Comparison of ENCODE assay signal across 37 cellular contexts in genomic region chr3:43253294-43253693, GRCh38.
"Had no signal": no experiment of that assay in that cellular context is flagged by ENCODE, and none has a peak within 500 bp of the region (broad histone marks: within the 10 kb centered on the region; RNA-seq: fewer than 3 reads in every experiment).

No MANE protein-coding gene starts in this region.

- ATAC-seq: activated CD8-positive, alpha-beta T cell treated with anti-CD3 and anti-CD28 coated beads for 36 hours; activated naive CD4-positive, alpha-beta T cell treated with anti-CD3 and anti-CD28 coated beads, Interleukin-2, amount 50 U/mL, for 72 hours; activated T-cell treated with anti-CD3 and anti-CD28 coated beads, Interleukin-2, amount 50 U/mL, for 4 hours; activated T-cell treated with anti-CD3 and anti-CD28 coated beads, Interleukin-2, amount 50 U/mL, for 72 hours; activated T-helper 17 cell treated with anti-CD3 and anti-CD28 coated beads, Interleukin-2, amount 50 U/mL, for 72 hours; body of pancreas had no signal

- H3K36me3 ChIP-seq: adrenal gland, brain microvascular endothelial cell, breast epithelium had no signal

- H3K27ac ChIP-seq: adrenal gland, body of pancreas, brain microvascular endothelial cell, breast epithelium, VCaP had no signal

- H3K4me3 ChIP-seq: adrenal gland, body of pancreas, breast epithelium had no signal

- DNase-seq: activated B cell treated with CpG ODN at 0.5 μM for 24 hours; activated CD4-positive, alpha-beta memory T cell treated with anti-CD3 and anti-CD28 coated beads for 36 hours; activated CD4-positive, alpha-beta T cell treated with anti-CD3 and anti-CD28 coated beads for 4 hours; activated CD4-positive, alpha-beta T cell treated with anti-CD3 and anti-CD28 coated beads, Interleukin-2, amount 10 ng/mL, durations not matched to agents 24 days and 14 days; activated CD4-positive, alpha-beta T cell treated with anti-CD3 and anti-CD28 coated beads, Interleukin-2, amount 50 U/mL, for 1 hour; activated CD4-positive, alpha-beta T cell treated with anti-CD3 and anti-CD28 coated beads, Interleukin-2, amount 50 U/mL, for 4 hours; activated CD4-positive, CD25-positive, alpha-beta regulatory T cell treated with anti-CD3 and anti-CD28 coated beads, Interleukin-2, amount 50 U/mL, for 72 hours; activated CD8-positive, alpha-beta memory T cell treated with anti-CD3 and anti-CD28 coated beads, Interleukin-2, amount 50 U/mL, for 4 hours; activated CD8-positive, alpha-beta T cell treated with anti-CD3 and anti-CD28 coated beads for 36 hours; activated effector memory CD4-positive, alpha-beta T cell treated with anti-CD3 and anti-CD28 coated beads, Interleukin-2, amount 50 U/mL, for 16 hours; activated gamma-delta T cell treated with Interleukin-2 at 50 U/mL for 16 hours; activated naive CD4-positive, alpha-beta T cell; activated naive CD4-positive, alpha-beta T cell treated with anti-CD3 and anti-CD28 coated beads for 36 hours; activated naive CD4-positive, alpha-beta T cell treated with anti-CD3 and anti-CD28 coated beads, Interleukin-2, amount 50 U/mL, for 16 hours; activated naive CD8-positive, alpha-beta T cell treated with anti-CD3 and anti-CD28 coated beads for 36 hours; activated T-cell treated with anti-CD3 and anti-CD28 coated beads for 4 hours; activated T-cell treated with anti-CD3 and anti-CD28 coated beads, Interleukin-2, amount 50 U/mL, for 1 hour; activated T-cell treated with anti-CD3 and anti-CD28 coated beads, Interleukin-2, amount 50 U/mL, for 4 hours; activated T-cell treated with anti-CD3 and anti-CD28 coated beads, Interleukin-2, amount 50 U/mL, for 72 hours; adrenal gland; amniotic stem cell; aorta; body of pancreas; brain microvascular endothelial cell; central memory CD4-positive, alpha-beta T cell; T-helper 1 cell; T-helper 2 cell; T-helper 9 cell had no signal

- H3K36me3 Mint-ChIP-seq: activated CD4-positive, alpha-beta memory T cell treated with anti-CD3 and anti-CD28 coated beads for 36 hours; activated naive CD4-positive, alpha-beta T cell treated with anti-CD3 and anti-CD28 coated beads, Interleukin-2, amount 50 U/mL, for 72 hours; activated naive CD8-positive, alpha-beta T cell treated with anti-CD3 and anti-CD28 coated beads for 36 hours had no signal

- H3K9me3 ChIP-seq: adrenal gland, body of pancreas, breast epithelium had no signal

- H3K4me1 ChIP-seq: adrenal gland, body of pancreas, breast epithelium had no signal

- H3K27me3 Mint-ChIP-seq: activated CD4-positive, alpha-beta memory T cell treated with anti-CD3 and anti-CD28 coated beads for 36 hours; activated CD8-positive, alpha-beta T cell treated with anti-CD3 and anti-CD28 coated beads for 36 hours; activated naive CD8-positive, alpha-beta T cell treated with anti-CD3 and anti-CD28 coated beads for 36 hours had no signal

- H3K27me3 ChIP-seq: adrenal gland, body of pancreas, brain microvascular endothelial cell, breast epithelium had no signal

- H3K27ac Mint-ChIP-seq: activated B cell treated with CpG ODN at 0.5 μM for 24 hours; activated CD4-positive, alpha-beta memory T cell treated with anti-CD3 and anti-CD28 coated beads for 36 hours; activated CD4-positive, alpha-beta T cell treated with anti-CD3 and anti-CD28 coated beads, Interleukin-2, amount 10 ng/mL, durations not matched to agents 24 days and 14 days; activated CD8-positive, alpha-beta T cell treated with anti-CD3 and anti-CD28 coated beads for 36 hours; activated naive CD4-positive, alpha-beta T cell treated with anti-CD3 and anti-CD28 coated beads for 36 hours; activated naive CD4-positive, alpha-beta T cell treated with anti-CD3 and anti-CD28 coated beads, Interleukin-2, amount 50 U/mL, for 72 hours; activated naive CD8-positive, alpha-beta T cell treated with anti-CD3 and anti-CD28 coated beads for 36 hours; activated T-cell treated with anti-CD3 and anti-CD28 coated beads, Interleukin-2, amount 50 U/mL, for 72 hours; activated T-helper 1 cell treated with anti-CD3 and anti-CD28 coated beads, Interleukin-12 subunit alpha, Interleukin-12 subunit beta, Interleukin-2, Interleukin-4 antibody, amounts not matched to agents 30 ng/mL and 10 ng/mL and 1 ng/mL, durations not matched to agents 14 hours and 24 hours and 36 hours; activated T-helper 17 cell treated with anti-CD3 and anti-CD28 coated beads, Interleukin-2, amount 50 U/mL, for 72 hours; T-helper 1 cell treated with Interleukin-12 subunit alpha and Interleukin-12 subunit beta and Interleukin-4 antibody, amounts not matched to agents 30 μg/mL and 1 μg/mL, for 36 hours; T-helper 2 cell treated with Interferon-gamma antibody and Interleukin-4, amounts not matched to agents 5 μg/mL and 100 μg/mL, for 36 hours had no signal

- H3K4me3 Mint-ChIP-seq: activated B cell treated with CpG ODN at 0.5 μM for 24 hours; activated CD4-positive, alpha-beta memory T cell treated with anti-CD3 and anti-CD28 coated beads for 36 hours; activated CD4-positive, alpha-beta T cell treated with anti-CD3 and anti-CD28 coated beads, Interleukin-2, amount 10 ng/mL, durations not matched to agents 24 days and 14 days; activated CD8-positive, alpha-beta T cell treated with anti-CD3 and anti-CD28 coated beads for 36 hours; activated naive CD4-positive, alpha-beta T cell treated with anti-CD3 and anti-CD28 coated beads for 36 hours; activated naive CD8-positive, alpha-beta T cell treated with anti-CD3 and anti-CD28 coated beads for 36 hours; activated T-cell treated with anti-CD3 and anti-CD28 coated beads, Interleukin-2, amount 50 U/mL, for 4 hours; activated T-cell treated with anti-CD3 and anti-CD28 coated beads, Interleukin-2, amount 50 U/mL, for 72 hours; activated T-helper 1 cell treated with anti-CD3 and anti-CD28 coated beads, Interleukin-12 subunit alpha, Interleukin-12 subunit beta, Interleukin-2, Interleukin-4 antibody, amounts not matched to agents 30 ng/mL and 10 ng/mL and 1 ng/mL, durations not matched to agents 14 hours and 24 hours and 36 hours; activated T-helper 17 cell treated with anti-CD3 and anti-CD28 coated beads, Interleukin-2, amount 50 U/mL, for 72 hours; T-helper 1 cell treated with Interleukin-12 subunit alpha and Interleukin-12 subunit beta and Interleukin-4 antibody, amounts not matched to agents 30 μg/mL and 1 μg/mL, for 36 hours; T-helper 2 cell treated with Interferon-gamma antibody and Interleukin-4, amounts not matched to agents 5 μg/mL and 100 μg/mL, for 36 hours had no signal

- H3K9me3 Mint-ChIP-seq: activated B cell treated with CpG ODN at 0.5 μM for 24 hours; activated CD4-positive, alpha-beta memory T cell treated with anti-CD3 and anti-CD28 coated beads for 36 hours; activated CD8-positive, alpha-beta T cell treated with anti-CD3 and anti-CD28 coated beads for 36 hours; activated naive CD4-positive, alpha-beta T cell treated with anti-CD3 and anti-CD28 coated beads for 36 hours; activated naive CD8-positive, alpha-beta T cell treated with anti-CD3 and anti-CD28 coated beads for 36 hours; activated T-helper 1 cell treated with anti-CD3 and anti-CD28 coated beads, Interleukin-12 subunit alpha, Interleukin-12 subunit beta, Interleukin-2, Interleukin-4 antibody, amounts not matched to agents 30 ng/mL and 10 ng/mL and 1 ng/mL, durations not matched to agents 14 hours and 24 hours and 36 hours; activated T-helper 17 cell treated with anti-CD3 and anti-CD28 coated beads, Interleukin-2, amount 50 U/mL, for 72 hours; T-helper 1 cell treated with Interleukin-12 subunit alpha and Interleukin-12 subunit beta and Interleukin-4 antibody, amounts not matched to agents 30 μg/mL and 1 μg/mL, for 36 hours; T-helper 2 cell treated with Interferon-gamma antibody and Interleukin-4, amounts not matched to agents 5 μg/mL and 100 μg/mL, for 36 hours had no signal

- FAIRE-seq: astrocyte, TTC549 had no signal
